In genomic region chr1:9320520-9321479, GRCh38 we compare ENCODE assay signal across 17 cellular contexts. TPM values are rescaled to one million over a fixed set of nuclear protein-coding genes. Genes with fewer than 3 reads are reported as not detected.
A peak's percentile ranks its signal among the peaks of the same experiment; 100 is the strongest.
DNase-seq lines count a peak whose midpoint lies in the region; ATAC-seq and TF ChIP-seq lines count a peak whose summit lies in the region.
"Had no signal": no experiment of that assay in that cellular context is flagged by ENCODE, and none has a peak within 500 bp of the region (broad histone marks: within the 10 kb centered on the region; RNA-seq: fewer than 3 reads in every experiment).

No MANE protein-coding gene starts in this region.

- intact Hi-C loops in activated T-helper 2 cell treated with anti-CD3 and anti-CD28 coated beads, Interferon-gamma antibody, Interleukin-2, Interleukin-4, amounts not matched to agents 10 μg/mL and 5 μg/mL and 100 μg/mL, durations not matched to agents 14 hours and 24 hours and 36 hours (cut with micrococcal nuclease), result no loop called here
- intact Hi-C loops in activated naive CD4-positive, alpha-beta T cell treated with anti-CD3 and anti-CD28 coated beads for 36 hours (cut with micrococcal nuclease), result no loop called here

- no peak for TF ChIP-seq POLR2A in gastroesophageal sphincter (IDR thresholded peaks at IDR 0.05)

- H3K9me3 Mint-ChIP-seq in activated T-helper 2 cell treated with anti-CD3 and anti-CD28 coated beads, Interferon-gamma antibody, Interleukin-2, Interleukin-4, amounts not matched to agents 10 μg/mL and 5 μg/mL and 100 μg/mL, durations not matched to agents 14 hours and 24 hours and 36 hours, result no peaks in the 10 kb centered on the region
- no peaks in the 10 kb centered on the region for H3K9me3 Mint-ChIP-seq in activated naive CD4-positive, alpha-beta T cell treated with anti-CD3 and anti-CD28 coated beads for 36 hours
- H3K9me3 Mint-ChIP-seq: activated naive CD4-positive, alpha-beta T cell treated with anti-CD3 and anti-CD28 coated beads, Interleukin-2, amount 50 U/mL, for 72 hours had no signal

- TF ChIP-seq CTCF in WERI-Rb-1 (IDR thresholded peaks at IDR 0.05; ENCODE audit: low read depth, low read length), result no peak
- no peak for TF ChIP-seq CTCF in gastroesophageal sphincter (IDR thresholded peaks at IDR 0.05)
- no peak for TF ChIP-seq CTCF in parathyroid adenoma (IDR thresholded peaks at IDR 0.05)

- no peak for DNase-seq in GM23248
- peak; percentile 52 for DNase-seq in WERI-Rb-1
- DNase-seq in SJCRH30, result no peak
- no peak for DNase-seq in activated T-helper 2 cell treated with anti-CD3 and anti-CD28 coated beads, Interferon-gamma antibody, Interleukin-2, Interleukin-4, amounts not matched to agents 10 μg/mL and 5 μg/mL and 100 μg/mL, durations not matched to agents 14 hours and 24 hours and 36 hours (ENCODE audit: low spot score)
- no peak for DNase-seq in activated naive CD4-positive, alpha-beta T cell treated with anti-CD3 and anti-CD28 coated beads for 36 hours
- DNase-seq: activated CD8-positive, alpha-beta memory T cell treated with anti-CD3 and anti-CD28 coated beads, Interleukin-2, amount 10 ng/mL, durations not matched to agents 7 days and 5 days; AML-193; EL; GOT3; NCI-H1105 treated with DMSO at 0.1 percent for 48 hours; NCI-H748 treated with DMSO at 0.1 percent for 48 hours; stimulated activated CD4-positive, alpha-beta T cell treated with anti-CD3 and anti-CD28 coated beads, Interleukin-15, amount 100 ng/mL, for 24 hours had no signal

- no peaks in the 10 kb centered on the region; the same call in 1 of the 2 replicates for H4K20me1 ChIP-seq in GM23248 (ENCODE audit: insufficient read depth)

- peak overlapping the region; percentile 13; the same call in 1 of the 2 replicates for H2AFZ ChIP-seq in GM23248
- H2AFZ ChIP-seq in parathyroid adenoma, result no peak overlapping the region

- H3F3A ChIP-seq in GM23248 (ENCODE audit: insufficient read depth), result peaks cover 16% of the 10 kb centered on the region; the same call in 1 of the 2 replicates

- H3K27me3 ChIP-seq in GM23248 (replicated peaks; ENCODE audit: insufficient read depth) (no peaks in the 10 kb centered on the region), WERI-Rb-1 (ENCODE audit: insufficient read depth, low read depth, severe bottlenecking) (no peaks in the 10 kb centered on the region), gastroesophageal sphincter (no peaks in the 10 kb centered on the region), parathyroid adenoma (ENCODE audit: control insufficient read depth, insufficient read depth, low read length) (no peaks in the 10 kb centered on the region), SJCRH30 (peaks cover 70% of the 10 kb centered on the region)

- no peaks in the 10 kb centered on the region for H3K9me2 ChIP-seq in GM23248 (ENCODE audit: insufficient read depth)

- in situ Hi-C loops in GM23248 (cut with MboI), result no loop called here

- H3K4me3 ChIP-seq in GM23248 (peak overlapping the region; percentile 29), WERI-Rb-1 (ENCODE audit: low read depth, low read length) (0 out of 2 replicates have a peak overlapping the region, but pooled peaks have one; percentile 3), gastroesophageal sphincter (peak overlapping the region in 1 of 2 donors; percentile 29), parathyroid adenoma (ENCODE audit: low read depth, low read length) (no peak overlapping the region), SJCRH30 (no peak overlapping the region)

- no peak overlapping the region for H3K27ac Mint-ChIP-seq in activated T-helper 2 cell treated with anti-CD3 and anti-CD28 coated beads, Interferon-gamma antibody, Interleukin-2, Interleukin-4, amounts not matched to agents 10 μg/mL and 5 μg/mL and 100 μg/mL, durations not matched to agents 14 hours and 24 hours and 36 hours
- no peak overlapping the region for H3K27ac Mint-ChIP-seq in activated naive CD4-positive, alpha-beta T cell treated with anti-CD3 and anti-CD28 coated beads for 36 hours
- H3K27ac Mint-ChIP-seq: activated CD8-positive, alpha-beta memory T cell treated with anti-CD3 and anti-CD28 coated beads, Interleukin-2, amount 10 ng/mL, durations not matched to agents 7 days and 5 days had no signal

- H3K9me3 ChIP-seq in GM23248 (ENCODE audit: low read depth) (no peaks in the 10 kb centered on the region), WERI-Rb-1 (ENCODE audit: severe bottlenecking) (no peaks in the 10 kb centered on the region), gastroesophageal sphincter (no peaks in the 10 kb centered on the region), parathyroid adenoma (ENCODE audit: control insufficient read depth, low read length) (no peaks in the 10 kb centered on the region), SJCRH30 (replicated peaks) (no peaks in the 10 kb centered on the region)
- H3K9me3 ChIP-seq: neutrophil had no signal

- H3K36me3 ChIP-seq in GM23248 (ENCODE audit: low read depth), result no peaks in the 10 kb centered on the region
- H3K36me3 ChIP-seq in WERI-Rb-1, result peaks cover 20% of the 10 kb centered on the region; the same call in 1 of the 2 replicates
- peaks cover 0 to 6% of the 10 kb centered on the region in 2 donors for H3K36me3 ChIP-seq in gastroesophageal sphincter
- H3K36me3 ChIP-seq in parathyroid adenoma (ENCODE audit: control insufficient read depth, insufficient read depth, low read length), result no peaks in the 10 kb centered on the region
- H3K36me3 ChIP-seq in SJCRH30, result no peaks in the 10 kb centered on the region
- H3K36me3 ChIP-seq: neutrophil had no signal

- peaks cover 21% of the 10 kb centered on the region for H3K4me1 Mint-ChIP-seq in activated T-helper 2 cell treated with anti-CD3 and anti-CD28 coated beads, Interferon-gamma antibody, Interleukin-2, Interleukin-4, amounts not matched to agents 10 μg/mL and 5 μg/mL and 100 μg/mL, durations not matched to agents 14 hours and 24 hours and 36 hours (ENCODE audit: low read depth)
- H3K4me1 Mint-ChIP-seq in activated naive CD4-positive, alpha-beta T cell treated with anti-CD3 and anti-CD28 coated beads for 36 hours (ENCODE audit: low read depth), result peaks cover 23% of the 10 kb centered on the region

- peaks cover 96% of the 10 kb centered on the region for H3K79me2 ChIP-seq in GM23248 (ENCODE audit: insufficient read depth)
- peaks cover 4% of the 10 kb centered on the region for H3K79me2 ChIP-seq in parathyroid adenoma

- peak overlapping the region; percentile 74 for H3K4me2 ChIP-seq in GM23248 (ENCODE audit: unreplicated experiment)
- H3K4me2 ChIP-seq in parathyroid adenoma (ENCODE audit: low read length), result peak overlapping the region; percentile 55

- H3K27ac ChIP-seq in GM23248, result peak overlapping the region; percentile 65
- peak overlapping the region; percentile 82 for H3K27ac ChIP-seq in WERI-Rb-1
- peak overlapping the region; percentile 37 to 89 (median 84) for H3K27ac ChIP-seq in gastroesophageal sphincter
- H3K27ac ChIP-seq in parathyroid adenoma, result no peak overlapping the region
- H3K27ac ChIP-seq in SJCRH30, result no peak overlapping the region
- H3K27ac ChIP-seq: neutrophil had no signal

- H3K4me1 ChIP-seq in GM23248 (ENCODE audit: insufficient read depth) (peaks cover 40% of the 10 kb centered on the region), gastroesophageal sphincter (peaks cover 6 to 100% (median 85%) of the 10 kb centered on the region in 3 donors), parathyroid adenoma (peaks cover 10% of the 10 kb centered on the region), SJCRH30 (0 out of 2 replicates have a peak, but pooled peaks cover 2% of the 10 kb centered on the region)

- no peaks in the 10 kb centered on the region for H3K27me3 Mint-ChIP-seq in activated T-helper 2 cell treated with anti-CD3 and anti-CD28 coated beads, Interferon-gamma antibody, Interleukin-2, Interleukin-4, amounts not matched to agents 10 μg/mL and 5 μg/mL and 100 μg/mL, durations not matched to agents 14 hours and 24 hours and 36 hours (ENCODE audit: low read depth)
- H3K27me3 Mint-ChIP-seq in activated naive CD4-positive, alpha-beta T cell treated with anti-CD3 and anti-CD28 coated beads for 36 hours (ENCODE audit: low read depth), result no peaks in the 10 kb centered on the region
- H3K27me3 Mint-ChIP-seq: activated CD8-positive, alpha-beta memory T cell treated with anti-CD3 and anti-CD28 coated beads, Interleukin-2, amount 10 ng/mL, durations not matched to agents 7 days and 5 days had no signal

- CTCF ChIA-PET in activated naive CD4-positive, alpha-beta T cell treated with anti-CD3 and anti-CD28 coated beads for 36 hours (lab: Charles Lee), result interaction anchor here (0.5 to 1.1 kb wide), 3 partner anchors 31 to 400 kb away, joined by 3 to 4 read pairs (median 3); no protein-coding TSS in a partner anchor

- TF ChIP-seq EP300 in gastroesophageal sphincter (IDR thresholded peaks at IDR 0.05), result no peak

- no peak overlapping the region for H3K4me3 Mint-ChIP-seq in activated T-helper 2 cell treated with anti-CD3 and anti-CD28 coated beads, Interferon-gamma antibody, Interleukin-2, Interleukin-4, amounts not matched to agents 10 μg/mL and 5 μg/mL and 100 μg/mL, durations not matched to agents 14 hours and 24 hours and 36 hours (ENCODE audit: low read depth)
- no peak overlapping the region for H3K4me3 Mint-ChIP-seq in activated naive CD4-positive, alpha-beta T cell treated with anti-CD3 and anti-CD28 coated beads for 36 hours
- H3K4me3 Mint-ChIP-seq: activated CD8-positive, alpha-beta memory T cell treated with anti-CD3 and anti-CD28 coated beads, Interleukin-2, amount 10 ng/mL, durations not matched to agents 7 days and 5 days had no signal

- H3K9ac ChIP-seq in GM23248 (peak overlapping the region; percentile 65), parathyroid adenoma (no peak overlapping the region)

- ATAC-seq in gastroesophageal sphincter, result peak; percentile 17
- no peak for ATAC-seq in GM19455 (IDR thresholded peaks at IDR 0.05; ENCODE audit: unreplicated experiment)
- ATAC-seq: activated CD8-positive, alpha-beta memory T cell treated with anti-CD3 and anti-CD28 coated beads, Interleukin-2, amount 10 ng/mL, durations not matched to agents 7 days and 5 days; activated naive CD4-positive, alpha-beta T cell treated with anti-CD3 and anti-CD28 coated beads, Interleukin-2, amount 50 U/mL, for 72 hours had no signal

- peaks cover 3% of the 10 kb centered on the region for H3K36me3 Mint-ChIP-seq in activated T-helper 2 cell treated with anti-CD3 and anti-CD28 coated beads, Interferon-gamma antibody, Interleukin-2, Interleukin-4, amounts not matched to agents 10 μg/mL and 5 μg/mL and 100 μg/mL, durations not matched to agents 14 hours and 24 hours and 36 hours (ENCODE audit: low read depth)
- no peaks in the 10 kb centered on the region for H3K36me3 Mint-ChIP-seq in activated naive CD4-positive, alpha-beta T cell treated with anti-CD3 and anti-CD28 coated beads for 36 hours (ENCODE audit: low read depth)
- H3K36me3 Mint-ChIP-seq: activated CD8-positive, alpha-beta memory T cell treated with anti-CD3 and anti-CD28 coated beads, Interleukin-2, amount 10 ng/mL, durations not matched to agents 7 days and 5 days; activated naive CD4-positive, alpha-beta T cell treated with anti-CD3 and anti-CD28 coated beads, Interleukin-2, amount 50 U/mL, for 72 hours had no signal

- 54 to 57% methylated on average over 31 of the region's 31 CpGs for WGBS in GM23248 (ENCODE audit: low coverage in 1 of 2, low lambda C conversion rate in 2 of 2, missing lambda C conversion rate in 2 of 2), 2 experiments
- 37% methylated on average over 16 of the region's 31 CpGs; no CpG with 5 or more reads in 1 of the 2 donors for WGBS in gastroesophageal sphincter (ENCODE audit: low coverage in 1 of 2), 2 donors

RNA-seq across cellular contexts. Expression of gene SPSB1, which starts 28.1 kb away (rescaled TPM):
- total RNA-seq in GM23248 (2014; rRNA removed; shearing (Covaris generic)), result 13.5 and 22.7 TPM in 2 replicates
- 13.5 and 13.6 TPM in 2 replicates for polyA plus RNA-seq in GM23248 (2016; fragmentation: Nextera tagmentation; extraction: Ambion mirVana)
- total RNA-seq in gastroesophageal sphincter, result 100 to 1,000 TPM in 2 of 4 donors, 10 to 100 TPM in 2; 56.3 to 111 (median 99.5) TPM
- total RNA-seq in SJCRH30 (2014; rRNA removed; shearing (Covaris generic)), result 0.20 and 0.43 TPM in 2 replicates
- total RNA-seq in activated T-helper 2 cell treated with anti-CD3 and anti-CD28 coated beads, Interferon-gamma antibody, Interleukin-2, Interleukin-4, amounts not matched to agents 10 μg/mL and 5 μg/mL and 100 μg/mL, durations not matched to agents 14 hours and 24 hours and 36 hours, result 7.1 and 7.5 TPM in 2 replicates
- total RNA-seq in activated naive CD4-positive, alpha-beta T cell treated with anti-CD3 and anti-CD28 coated beads for 36 hours, result 1 to 10 TPM; 4.8 to 5.0 TPM

Comparison
In these comparisons a context has a peak if more than half of its experiments do, and no peak if none do; other contexts are left out.
1. H3K27ac ChIP-seq: peak in GM23248 (single experiment), WERI-Rb-1 (single experiment) and gastroesophageal sphincter (4 of 4); none in parathyroid adenoma (single experiment) and SJCRH30 (single experiment).
2. H3K4me3 ChIP-seq: peak in GM23248 (single experiment) and WERI-Rb-1 (single experiment); none in parathyroid adenoma (single experiment) and SJCRH30 (single experiment).